13 cellular contexts compared by ENCODE assay signal in genomic region chr4:945274-946102, GRCh38. TPM values are rescaled to one million over a fixed set of nuclear protein-coding genes. Genes with fewer than 3 reads are reported as not detected.
A peak's percentile ranks its signal among the peaks of the same experiment; 100 is the strongest.
DNase-seq lines count a peak whose midpoint lies in the region; ATAC-seq, FAIRE-seq and TF ChIP-seq lines count a peak whose summit lies in the region.
"Had no signal": no experiment of that assay in that cellular context is flagged by ENCODE, and none has a peak within 500 bp of the region (broad histone marks: within the 10 kb centered on the region; RNA-seq: fewer than 3 reads in every experiment).

No MANE protein-coding gene starts in this region.

- no peaks in the 10 kb centered on the region for H3K36me3 ChIP-seq in endocrine pancreas (ENCODE audit: control insufficient read depth, insufficient read depth, low read length)
- H3K36me3 ChIP-seq in osteoblast (ENCODE audit: insufficient read depth, low read length) = no peaks in the 10 kb centered on the region
- H3K36me3 ChIP-seq: cardiac muscle cell had no signal

- no peaks in the 10 kb centered on the region for H3K4me1 ChIP-seq in endocrine pancreas (ENCODE audit: control insufficient read depth, insufficient read depth, low read length)
- no peaks in the 10 kb centered on the region for H3K4me1 ChIP-seq in osteoblast (ENCODE audit: insufficient read depth, low read length)

- no peaks in the 10 kb centered on the region for H3K79me2 ChIP-seq in osteoblast (ENCODE audit: insufficient read depth, low read length)

- H2AFZ ChIP-seq in osteoblast (ENCODE audit: low read length) = no peak overlapping the region

- no peak for TF ChIP-seq POLR2A in GM12892 (IDR thresholded peaks at IDR 0.05; ENCODE audit: low read depth, low read length)

- H3K27me3 ChIP-seq in endocrine pancreas (ENCODE audit: control insufficient read depth, insufficient read depth, low read length) = no peaks in the 10 kb centered on the region
- no peaks in the 10 kb centered on the region for H3K27me3 ChIP-seq in osteoblast (ENCODE audit: insufficient read depth, low read length)
- H3K27me3 ChIP-seq: cardiac muscle cell had no signal

- ATAC-seq in HG02588 (IDR thresholded peaks at IDR 0.05; ENCODE audit: unreplicated experiment) = no peak

- H4K20me1 ChIP-seq in osteoblast (ENCODE audit: insufficient read depth, low read length) = peaks cover 8% of the 10 kb centered on the region

- no peak overlapping the region for H3K4me2 ChIP-seq in osteoblast (ENCODE audit: insufficient read depth, low read length)

- TF ChIP-seq CTCF in osteoblast (IDR thresholded peaks at IDR 0.05; ENCODE audit: extremely low read depth, low read depth, low read length) = no peak

- H3K9me3 ChIP-seq in endocrine pancreas (ENCODE audit: control insufficient read depth, low read length) (no peaks in the 10 kb centered on the region), osteoblast (ENCODE audit: low read depth, low read length) (no peaks in the 10 kb centered on the region)

- no peak for FAIRE-seq in GM12892 (lab: Jason Lieb, UNC)
- FAIRE-seq: GM19239 had no signal

- no peak overlapping the region for H3K4me3 ChIP-seq in endocrine pancreas (ENCODE audit: control insufficient read depth, insufficient read depth, low read length)
- H3K4me3 ChIP-seq in osteoblast (ENCODE audit: insufficient read depth, low read length) = no peak overlapping the region
- H3K4me3 ChIP-seq: cardiac muscle cell had no signal

- H3K9ac ChIP-seq in endocrine pancreas (ENCODE audit: control insufficient read depth, insufficient read depth, low read length) = peak overlapping the region; percentile 30

- H3K27ac ChIP-seq in osteoblast (ENCODE audit: low read depth, low read length) = no peak overlapping the region
- H3K27ac ChIP-seq: C4-2B, cardiac muscle cell, epithelial cell of prostate had no signal

- DNase-seq in NCI-H1417 (lab: John Stamatoyannopoulos, UW) (peak in 2 of 3 experiments; percentile 34 to 56), osteoblast (ENCODE audit: insufficient read length, low spot score, missing footprints) (peak; percentile 79), GM12892 (ENCODE audit: insufficient read length) (no peak), SW480 (ENCODE audit: low spot score) (no peak)
- DNase-seq: activated CD4-positive, alpha-beta T cell treated with anti-CD3 and anti-CD28 coated beads, Interleukin-2, amount 50 U/mL, for 48 hours; NCI-H187 treated with DMSO at 0.1 percent for 48 hours; NCI-H748 treated with DMSO at 0.1 percent for 48 hours had no signal

RNA-seq across cellular contexts. Expression of gene TMEM175, which starts 13.2 kb away (rescaled TPM):
- 12.4 and 13.8 TPM in 2 replicates for total RNA-seq in osteoblast
- polyA plus RNA-seq in GM12892 (2012; ENCODE audit: missing spikeins) = 12.8 TPM

RNA-seq across cellular contexts. Expression of gene GAK, which starts 13.4 kb away (rescaled TPM):
- 45.7 and 48.9 TPM in 2 replicates for total RNA-seq in osteoblast
- polyA plus RNA-seq in GM12892 (2012; ENCODE audit: missing spikeins) = 35.2 TPM

RNA-seq across cellular contexts. Expression of gene DGKQ, which starts 27.9 kb away (rescaled TPM):
- 10.3 and 15.2 TPM in 2 replicates for total RNA-seq in osteoblast
- 1.3 TPM for polyA plus RNA-seq in GM12892 (2012; ENCODE audit: missing spikeins)

RNA-seq across cellular contexts. Expression of gene IDUA, which starts 41.4 kb away (rescaled TPM):
- total RNA-seq in osteoblast = 23.0 and 26.4 TPM in 2 replicates
- 1.4 TPM for polyA plus RNA-seq in GM12892 (2012; ENCODE audit: missing spikeins)

RNA-seq across cellular contexts. Expression of gene SLC26A1, which starts 47.7 kb away (rescaled TPM):
- 0.36 and 0.59 TPM in 2 replicates for total RNA-seq in osteoblast
- polyA plus RNA-seq in GM12892 (2012; ENCODE audit: missing spikeins) = 0.36 TPM

Comparison
In these comparisons a context has a peak if more than half of its experiments do, and no peak if none do; other contexts are left out.
1. DNase-seq: peak in NCI-H1417 (2 of 3) and osteoblast (single experiment); none in GM12892 (single experiment) and SW480 (single experiment).